In genomic region chr2:38436227-38436664, GRCh38 we compare ENCODE assay signal across 1 cellular context.
TF ChIP-seq lines count a peak whose summit lies in the region.

No MANE protein-coding gene starts in this region.

TF ChIP-seq in HepG2, 621 proteins besides CTCF, POLR2A, EP300 and RAD21 (continued from another document and continues in another):
- TF ChIP-seq ATF2 (CRISPR knock-in tag; IDR thresholded peaks at IDR 0.05) (peak; percentile 90), NCOA1 (CRISPR knock-in tag; IDR thresholded peaks at IDR 0.05) (no peak), ZNF800 (CRISPR knock-in tag; IDR thresholded peaks at IDR 0.05) (no peak), AKNA (CRISPR knock-in tag; IDR thresholded peaks at IDR 0.05; ENCODE audit: borderline replicate concordance) (no peak), STAT5B (CRISPR knock-in tag; IDR thresholded peaks at IDR 0.05) (no peak), KLF11 (CRISPR knock-in tag; IDR thresholded peaks at IDR 0.05) (no peak), HOXA5 (CRISPR knock-in tag; IDR thresholded peaks at IDR 0.05) (peak; percentile 83), ZNF609 (CRISPR knock-in tag; IDR thresholded peaks at IDR 0.05; ENCODE audit: borderline replicate concordance) (peak; percentile 83; the same call in 1 of the 2 replicates), TRIM24 (CRISPR knock-in tag; IDR thresholded peaks at IDR 0.05) (0 out of 2 replicates have a peak, but pooled peaks have one; percentile 83), HNF1A (IDR thresholded peaks at IDR 0.05; ENCODE audit: low read depth) (0 out of 2 replicates have a peak, but pooled peaks have one; percentile 15), HNF1A (CRISPR knock-in tag; IDR thresholded peaks at IDR 0.05; ENCODE audit: borderline replicate concordance) (peak; percentile 23; the same call in 1 of the 2 replicates), MNT (IDR thresholded peaks at IDR 0.05) (no peak; the same call in 1 of the 2 replicates), ARID5B (CRISPR knock-in tag; IDR thresholded peaks at IDR 0.05) (peak; percentile 96), ZNF446 (CRISPR knock-in tag; IDR thresholded peaks at IDR 0.05) (no peak), GPN1 (CRISPR knock-in tag; IDR thresholded peaks at IDR 0.05; ENCODE audit: borderline replicate concordance) (no peak), MED13 (CRISPR knock-in tag; IDR thresholded peaks at IDR 0.05) (no peak), ZNF703 (CRISPR knock-in tag; IDR thresholded peaks at IDR 0.05; ENCODE audit: borderline replicate concordance) (0 out of 2 replicates have a peak, but pooled peaks have one; percentile 39), TEAD3 (CRISPR knock-in tag; optimal IDR thresholded peaks at IDR 0.05; ENCODE audit: borderline replicate concordance) (peak; percentile 92), FLYWCH1 (CRISPR knock-in tag; IDR thresholded peaks at IDR 0.05) (no peak), TCF7 (IDR thresholded peaks at IDR 0.05; ENCODE audit: low read depth) (peak; percentile 43; the same call in 1 of the 2 replicates), BRD4 (CRISPR knock-in tag; IDR thresholded peaks at IDR 0.05) (0 out of 2 replicates have a peak, but pooled peaks have one; percentile 46), DNMT3B (CRISPR knock-in tag; conservative IDR thresholded peaks at IDR 0.05) (0 out of 2 replicates have a peak, but pooled peaks have one; percentile 50), TFAP4 (IDR thresholded peaks at IDR 0.05; ENCODE audit: borderline replicate concordance, low read depth) (peak; percentile 68; the same call in 1 of the 2 replicates), ZNF484 (CRISPR knock-in tag; IDR thresholded peaks at IDR 0.05; ENCODE audit: borderline replicate concordance, low read depth) (no peak), THAP11 (CRISPR knock-in tag; IDR thresholded peaks at IDR 0.05) (peak; percentile 63), ZNF616 (CRISPR knock-in tag; IDR thresholded peaks at IDR 0.05; ENCODE audit: low read depth) (no peak), ZNF674 (CRISPR knock-in tag; IDR thresholded peaks at IDR 0.05; ENCODE audit: low read depth) (no peak), NONO (IDR thresholded peaks at IDR 0.05) (no peak), NONO (CRISPR knock-in tag; conservative IDR thresholded peaks at IDR 0.05) (peak; percentile 72; the same call in 1 of the 2 replicates), FOXA1 (IDR thresholded peaks at IDR 0.05) (0 out of 2 replicates have a peak, but pooled peaks have one; percentile 43), FOXA1 (CRISPR knock-in tag; IDR thresholded peaks at IDR 0.05) (peak; percentile 97), SMARCE1 (IDR thresholded peaks at IDR 0.05; ENCODE audit: borderline replicate concordance) (no peak)
